Comparison of ENCODE assay signal across 8 cellular contexts in the genomic region with DNA sequence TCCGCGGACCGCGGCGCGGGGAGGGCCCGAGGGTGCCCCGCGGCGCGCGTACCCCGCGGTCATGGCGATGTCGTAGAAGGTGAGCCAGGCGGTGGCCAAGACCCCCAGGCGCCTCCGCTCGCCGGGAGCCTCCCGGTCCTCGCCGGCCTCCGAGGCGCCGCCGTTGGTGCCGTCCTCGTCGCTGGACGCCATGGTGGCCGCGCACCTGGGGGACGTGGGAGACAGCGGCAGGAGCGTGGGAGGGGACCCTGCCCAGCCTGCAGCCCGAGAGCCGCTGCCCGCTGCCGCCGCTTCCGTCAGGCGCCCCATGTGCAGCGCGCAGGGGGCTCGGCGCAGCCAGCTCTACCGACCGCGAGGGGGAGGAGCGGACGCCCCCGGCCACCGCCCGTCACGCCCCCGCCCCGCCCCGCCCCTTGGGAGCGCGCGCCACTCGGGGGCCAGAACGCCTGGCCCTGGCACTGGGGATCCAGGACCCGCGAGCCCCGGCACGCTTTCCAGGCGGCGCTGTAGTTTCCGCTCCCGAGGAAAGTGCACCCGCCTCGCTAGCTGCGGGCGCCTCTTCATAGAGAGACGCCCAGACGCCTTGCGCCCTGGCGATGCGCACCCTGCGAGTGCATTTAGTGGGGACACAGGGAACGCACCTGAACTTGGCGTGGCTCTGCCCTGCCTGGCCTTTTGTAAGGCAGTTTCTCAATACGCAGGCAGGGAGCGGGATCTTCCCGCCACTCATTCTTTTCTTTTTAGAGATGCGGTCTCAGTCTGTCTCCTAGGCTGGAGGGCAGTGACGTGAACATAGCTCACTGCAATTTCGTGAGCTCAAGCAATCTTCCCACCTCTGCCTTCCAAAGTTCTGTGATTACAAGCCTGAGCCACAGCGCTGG. TPM values are rescaled to one million over a fixed set of nuclear protein-coding genes. Genes with fewer than 3 reads are reported as not detected.
DNase-seq lines count a peak whose midpoint lies in the region; ATAC-seq lines count a peak whose summit lies in the region.

TSS of gene HACD1 (minus strand) at position 344 of the 881 bp plus-strand sequence. CDS start at position 309, 35 bp downstream.

- peak within 1 kb of the TSS; percentile 66 for H3K23ac ChIP-seq in mesendoderm (ENCODE audit: low read length)

- peak within 1 kb of the TSS; percentile 96 for H3K9ac ChIP-seq in endocrine pancreas (ENCODE audit: control insufficient read depth, insufficient read depth, low read length)
- peak within 1 kb of the TSS; percentile 83 for H3K9ac ChIP-seq in mesendoderm (ENCODE audit: low read length)

- peak within 1 kb of the TSS; percentile 67 for H2BK5ac ChIP-seq in mesendoderm (ENCODE audit: low read length)

- no peak within 1 kb of the TSS for H2AK5ac ChIP-seq in mesendoderm (ENCODE audit: low read length)

- H3K4me2 ChIP-seq in mesendoderm (ENCODE audit: low read length), result peak within 1 kb of the TSS; percentile 55

- H2BK15ac ChIP-seq in mesendoderm (replicated peaks; ENCODE audit: low read depth), result peak within 1 kb of the TSS; percentile 20

- peak; percentile 58 for ATAC-seq in GM18867 (IDR thresholded peaks at IDR 0.05; ENCODE audit: unreplicated experiment)
- ATAC-seq in HG03064 (IDR thresholded peaks at IDR 0.05; ENCODE audit: low read depth, unreplicated experiment), result peak; percentile 55

- peak within 1 kb of the TSS; percentile 96 for H3K27ac ChIP-seq in mesendoderm (ENCODE audit: low read depth, low read length)

- H3K27me3 ChIP-seq in endocrine pancreas (ENCODE audit: control insufficient read depth, insufficient read depth, low read length) (no peaks in the 10 kb centered on the region), mesendoderm (ENCODE audit: insufficient read depth, low read length, poor library complexity) (no peaks in the 10 kb centered on the region)

- no peak within 1 kb of the TSS for H4K5ac ChIP-seq in mesendoderm (ENCODE audit: low read length)

- H3K18ac ChIP-seq in mesendoderm (ENCODE audit: low read length), result peak within 1 kb of the TSS; percentile 98

- no peaks in the 10 kb centered on the region for H3K79me2 ChIP-seq in mesendoderm (ENCODE audit: control insufficient read depth, insufficient read depth, low read length)

- H3K56ac ChIP-seq in mesendoderm (ENCODE audit: low read length), result peak within 1 kb of the TSS; percentile 96

- H3K9me3 ChIP-seq in endocrine pancreas (ENCODE audit: control insufficient read depth, low read length), result no peaks in the 10 kb centered on the region

- WGBS in mesendoderm (ENCODE audit: extremely low coverage, insufficient coverage, low lambda C conversion rate), result no CpG with 5 or more reads among the region's 92 CpGs

- H3K4ac ChIP-seq in mesendoderm (ENCODE audit: low read depth, low read length), result peak within 1 kb of the TSS; percentile 81

- peak; percentile 86 for DNase-seq in AG08395 (ENCODE audit: low spot score)
- DNase-seq in NCI-H526 treated with DMSO at 0.1 percent for 48 hours (lab: John Stamatoyannopoulos, UW), result peak; percentile 22
- DNase-seq in activated CD8-positive, alpha-beta memory T cell treated with anti-CD3 and anti-CD28 coated beads for 24 hours, result peak; percentile 78
- DNase-seq in mesendoderm, result peak; percentile 89
- DNase-seq in stimulated activated CD8-positive, alpha-beta memory T cell treated with anti-CD3 and anti-CD28 coated beads, Interleukin-15, amount 100 ng/mL, for 48 hours (ENCODE audit: low read depth in 2 of 2), result peak; percentile 37 to 47

- peak within 1 kb of the TSS; percentile 73 for H2BK120ac ChIP-seq in mesendoderm (ENCODE audit: low read depth, low read length)

- H3K36me3 ChIP-seq in endocrine pancreas (ENCODE audit: control insufficient read depth, insufficient read depth, low read length) (no peaks in the 10 kb centered on the region), mesendoderm (ENCODE audit: control insufficient read depth, insufficient read depth, low read length) (no peaks in the 10 kb centered on the region)

- H3K4me1 ChIP-seq in endocrine pancreas (ENCODE audit: control insufficient read depth, insufficient read depth, low read length) (no peaks in the 10 kb centered on the region), mesendoderm (ENCODE audit: control insufficient read depth, low read depth, low read length) (no peaks in the 10 kb centered on the region)

- H3K79me1 ChIP-seq in mesendoderm (ENCODE audit: low read length), result no peaks in the 10 kb centered on the region

- H4K8ac ChIP-seq in mesendoderm (ENCODE audit: low read depth, low read length), result no peak within 1 kb of the TSS

- H3K4me3 ChIP-seq in endocrine pancreas (ENCODE audit: control insufficient read depth, insufficient read depth, low read length) (peak within 1 kb of the TSS; percentile 78), mesendoderm (ENCODE audit: low read length) (peak within 1 kb of the TSS; percentile 59)

RNA-seq across cellular contexts. Expression of gene HACD1, which starts in this region (rescaled TPM):
- 24.1 TPM for polyA plus RNA-seq in mesendoderm (2013, experiment 1 of 2)
- 24.0 TPM for polyA plus RNA-seq in mesendoderm (2013, experiment 2 of 2)

Comparison
In these comparisons a context has a peak if more than half of its experiments do, and no peak if none do; other contexts are left out.
1. Peak in every context shown above with its lines: DNase-seq, ATAC-seq, H3K4me3 ChIP-seq and H3K27ac ChIP-seq.
2. DNase-seq: peak in every context shown above with its lines; median percentile 89 in mesendoderm; 86 in AG08395; 78 in activated CD8-positive, alpha-beta memory T cell treated with anti-CD3 and anti-CD28 coated beads for 24 hours; 42 in stimulated activated CD8-positive, alpha-beta memory T cell treated with anti-CD3 and anti-CD28 coated beads, Interleukin-15, amount 100 ng/mL, for 48 hours; 22 in NCI-H526 treated with DMSO at 0.1 percent for 48 hours.